In the genomic region with DNA sequence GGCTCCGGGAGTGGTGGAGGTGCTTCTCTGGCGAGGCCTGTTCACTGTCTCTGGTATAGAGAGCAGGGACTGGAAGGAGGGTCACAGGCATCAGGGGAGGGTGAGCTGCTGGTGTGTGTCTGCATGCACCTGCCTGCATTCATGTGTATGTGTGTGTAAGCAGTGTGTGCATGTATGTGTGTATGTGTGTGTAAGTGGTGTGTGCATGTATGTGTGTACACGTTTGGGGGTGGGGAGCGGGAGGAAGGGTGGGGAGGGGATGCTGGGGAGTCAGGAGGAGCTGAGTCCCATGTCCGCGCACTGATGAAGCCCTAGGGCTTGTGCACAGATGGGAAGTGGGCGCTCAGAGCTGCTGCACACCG, we compare ENCODE assay signal across 18 cellular contexts. TPM values are rescaled to one million over a fixed set of nuclear protein-coding genes. Genes with fewer than 3 reads are reported as not detected.
"Had no signal": no experiment of that assay in that cellular context is flagged by ENCODE, and none has a peak within 500 bp of the region (broad histone marks: within the 10 kb centered on the region; RNA-seq: fewer than 3 reads in every experiment).

No MANE protein-coding gene starts in this region.

- ATAC-seq: activated CD4-positive, CD25-positive, alpha-beta regulatory T cell treated with anti-CD3 and anti-CD28 coated beads, Interleukin-2, amount 50 U/mL, for 24 hours; activated CD8-positive, alpha-beta memory T cell treated with anti-CD3 and anti-CD28 coated beads, Interleukin-2, amount 10 ng/mL, durations not matched to agents 7 days and 5 days; activated naive CD4-positive, alpha-beta T cell treated with anti-CD3 and anti-CD28 coated beads, Interleukin-2, amount 50 U/mL, for 72 hours; natural killer cell had no signal

- H3K9me3 ChIP-seq: esophagus squamous epithelium, heart left ventricle, mucosa of descending colon, uterus had no signal

- H3K4me1 ChIP-seq: foreskin keratinocyte, uterus had no signal

- H3K4me3 Mint-ChIP-seq: activated CD8-positive, alpha-beta memory T cell treated with anti-CD3 and anti-CD28 coated beads, Interleukin-2, amount 10 ng/mL, durations not matched to agents 7 days and 5 days; activated T-cell treated with anti-CD3 and anti-CD28 coated beads, Interleukin-2, amount 50 U/mL, for 24 hours; natural killer cell; stimulated activated naive CD8-positive, alpha-beta T cell treated with anti-CD3 and anti-CD28 coated beads, Interleukin-15, Interleukin-2, amounts not matched to agents 100 ng/mL and 50 ng/mL, for 24 hours had no signal

- H3K27ac Mint-ChIP-seq: activated CD8-positive, alpha-beta memory T cell treated with anti-CD3 and anti-CD28 coated beads, Interleukin-2, amount 10 ng/mL, durations not matched to agents 7 days and 5 days; activated T-cell treated with anti-CD3 and anti-CD28 coated beads, Interleukin-2, amount 50 U/mL, for 24 hours; natural killer cell; stimulated activated naive CD8-positive, alpha-beta T cell treated with anti-CD3 and anti-CD28 coated beads, Interleukin-15, Interleukin-2, amounts not matched to agents 100 ng/mL and 50 ng/mL, for 24 hours had no signal

- H3K27me3 Mint-ChIP-seq: activated CD8-positive, alpha-beta memory T cell treated with anti-CD3 and anti-CD28 coated beads, Interleukin-2, amount 10 ng/mL, durations not matched to agents 7 days and 5 days; activated T-cell treated with anti-CD3 and anti-CD28 coated beads, Interleukin-2, amount 50 U/mL, for 24 hours; stimulated activated naive CD8-positive, alpha-beta T cell treated with anti-CD3 and anti-CD28 coated beads, Interleukin-15, Interleukin-2, amounts not matched to agents 100 ng/mL and 50 ng/mL, for 24 hours had no signal

- H3K27ac ChIP-seq: foreskin keratinocyte, heart left ventricle had no signal

- H3K4me1 Mint-ChIP-seq: activated CD8-positive, alpha-beta memory T cell treated with anti-CD3 and anti-CD28 coated beads, Interleukin-2, amount 10 ng/mL, durations not matched to agents 7 days and 5 days; natural killer cell had no signal

- H3K36me3 Mint-ChIP-seq: activated CD8-positive, alpha-beta memory T cell treated with anti-CD3 and anti-CD28 coated beads, Interleukin-2, amount 10 ng/mL, durations not matched to agents 7 days and 5 days; activated naive CD4-positive, alpha-beta T cell treated with anti-CD3 and anti-CD28 coated beads, Interleukin-2, amount 50 U/mL, for 72 hours; natural killer cell had no signal

- H3K27me3 ChIP-seq: esophagus squamous epithelium, heart left ventricle, uterus had no signal

- FAIRE-seq: bronchial epithelial cell had no signal

- H3K9me3 Mint-ChIP-seq: activated naive CD4-positive, alpha-beta T cell treated with anti-CD3 and anti-CD28 coated beads, Interleukin-2, amount 50 U/mL, for 72 hours; activated T-cell treated with anti-CD3 and anti-CD28 coated beads, Interleukin-2, amount 50 U/mL, for 24 hours; natural killer cell; stimulated activated naive CD8-positive, alpha-beta T cell treated with anti-CD3 and anti-CD28 coated beads, Interleukin-15, Interleukin-2, amounts not matched to agents 100 ng/mL and 50 ng/mL, for 24 hours had no signal

- H3K4me3 ChIP-seq: esophagus squamous epithelium, heart left ventricle, mucosa of descending colon, uterus had no signal

- H3K36me3 ChIP-seq: uterus had no signal

- DNase-seq: activated CD4-positive, alpha-beta T cell treated with anti-CD3 and anti-CD28 coated beads, Interleukin-2, amount 50 U/mL, for 4 hours; activated CD8-positive, alpha-beta memory T cell treated with anti-CD3 and anti-CD28 coated beads, Interleukin-2, amount 10 ng/mL, durations not matched to agents 7 days and 5 days; activated effector memory CD4-positive, alpha-beta T cell treated with Interleukin-2 at 50 U/mL for 16 hours; activated T-cell treated with anti-CD3 and anti-CD28 coated beads, Interleukin-2, amount 50 U/mL, for 24 hours; esophagus squamous epithelium; left colon; natural killer cell; stimulated activated CD4-positive, alpha-beta T cell treated with anti-CD3 and anti-CD28 coated beads, Interleukin-12 subunit alpha, Interleukin-12 subunit beta, amount 100 ng/mL, for 4 hours; stimulated activated CD8-positive, alpha-beta memory T cell treated with anti-CD3 and anti-CD28 coated beads, Interleukin-4, amount 100 ng/mL, for 48 hours; T-helper 2 cell had no signal

RNA-seq across cellular contexts. Expression of a gene that starts 49.0 kb away (rescaled TPM):
- total RNA-seq: activated CD8-positive, alpha-beta memory T cell treated with anti-CD3 and anti-CD28 coated beads, Interleukin-2, amount 10 ng/mL, durations not matched to agents 7 days and 5 days; natural killer cell had no signal
